Comparison of ENCODE assay signal across 24 cellular contexts in the genomic region with DNA sequence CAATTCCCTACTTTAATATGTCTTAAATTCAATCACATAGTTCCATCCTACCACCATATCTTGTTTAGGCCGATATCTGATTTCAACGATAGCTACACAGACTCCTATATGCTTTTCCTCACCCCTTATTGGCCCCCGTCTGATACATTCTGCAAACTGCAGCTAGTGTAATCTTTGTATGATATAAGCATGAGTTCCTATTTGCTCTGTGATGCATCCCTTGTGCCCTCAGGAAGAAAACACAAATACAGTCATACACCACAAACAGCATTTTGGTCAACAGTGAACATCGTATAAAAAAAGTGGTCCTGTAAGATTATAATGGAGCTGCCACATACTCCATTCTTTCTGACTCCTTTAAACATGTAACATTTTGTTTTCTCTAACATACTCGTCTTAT.
A peak's percentile ranks its signal among the peaks of the same experiment; 100 is the strongest.
DNase-seq lines count a peak whose midpoint lies in the region; ATAC-seq, FAIRE-seq and TF ChIP-seq lines count a peak whose summit lies in the region.
"Had no signal": no experiment of that assay in that cellular context is flagged by ENCODE, and none has a peak within 500 bp of the region (broad histone marks: within the 10 kb centered on the region; RNA-seq: fewer than 3 reads in every experiment).

No MANE protein-coding gene starts in this region.

- BruUV-seq in PC-3 (replicated peaks; lab: Mats Ljungman, UMichigan) = no TSS peak

- POLR2A ChIA-PET in PC-3 (lab: Charles Lee; ENCODE audit: unreplicated experiment) = interaction anchor here (0.7 kb wide), 1 partner anchor 378 kb away, joined by 4 read pairs; no protein-coding TSS in a partner anchor

- H2AFZ ChIP-seq in PC-3 (ENCODE audit: low read length) = no peak overlapping the region

- peak overlapping the region; percentile 7 for H3K4me2 ChIP-seq in PC-3 (ENCODE audit: low read length)
- H3K4me2 ChIP-seq: BLaER1 had no signal

- no peaks in the 10 kb centered on the region for H4K20me1 ChIP-seq in PC-3 (ENCODE audit: low read length)
- H4K20me1 ChIP-seq: BLaER1 had no signal

- no peak overlapping the region for H3K4me3 ChIP-seq in PC-3 (ENCODE audit: low read length)
- H3K4me3 ChIP-seq: BLaER1, GM12878 had no signal

- DNase-seq in HTR-8/SVneo (ENCODE audit: insufficient read length, low spot score) (no peak), PC-3 (peak; percentile 90), SK-N-DZ (ENCODE audit: low spot score) (peak; percentile 90)
- DNase-seq: 8988T; ACHN; BE2C; C1 segment of cervical spinal cord; CD4-positive, alpha-beta memory T cell; CD4-positive, CD25-positive, alpha-beta regulatory T cell; CD8-positive, alpha-beta memory T cell; COR-L47; DMS 273 treated with DMSO at 0.1 percent for 48 hours; DMS153; DMS79; DND-41; EL; GDM1 had no signal

- peak overlapping the region; percentile 43 for H3K27ac ChIP-seq in PC-3 (ENCODE audit: low read length)
- H3K27ac ChIP-seq: BLaER1 had no signal

- H3K4me1 ChIP-seq in PC-3 (ENCODE audit: insufficient read depth, low read length) = peaks cover 30% of the 10 kb centered on the region
- H3K4me1 ChIP-seq: BE2C, BLaER1 had no signal

- CTCF ChIA-PET in PC-3 (lab: Charles Lee) = interaction anchor here (0.7 to 1.0 kb wide), 2 partner anchors 199 to 315 kb away, joined by 3 to 5 read pairs; no protein-coding TSS in a partner anchor

- peak; percentile 36 for FAIRE-seq in HTR-8/SVneo (lab: Jason Lieb, UNC)
- FAIRE-seq: A204.1, GM12878, GM12892, GM18507 had no signal

- no peak overlapping the region for H3K9ac ChIP-seq in PC-3 (ENCODE audit: low read length)
- H3K9ac ChIP-seq: BLaER1 had no signal

- no peak; the same call in 1 of the 2 replicates for TF ChIP-seq CTCF in PC-3 (conservative IDR thresholded peaks at IDR 0.05; ENCODE audit: low read depth, low read length)

- no peaks in the 10 kb centered on the region for H3K27me3 ChIP-seq in PC-3 (ENCODE audit: low read length)
- H3K27me3 ChIP-seq: BE2C, BLaER1 had no signal

- no peaks in the 10 kb centered on the region for H3K9me2 ChIP-seq in PC-3 (replicated peaks; ENCODE audit: low read length)

- peak; percentile 99 for ATAC-seq in PC-3
- no peak for ATAC-seq in HG02571 (IDR thresholded peaks at IDR 0.05; ENCODE audit: unreplicated experiment)
- no peak for ATAC-seq in HG03280 (IDR thresholded peaks at IDR 0.05; ENCODE audit: unreplicated experiment)
- ATAC-seq: GM12878 had no signal

- H3K36me3 ChIP-seq in PC-3 (ENCODE audit: low read depth, low read length) = peaks cover 2% of the 10 kb centered on the region; the same call in 1 of the 2 replicates
- H3K36me3 ChIP-seq: BE2C, BLaER1 had no signal

- no peaks in the 10 kb centered on the region for H3K79me2 ChIP-seq in PC-3 (ENCODE audit: low read length)

- H3K9me3 ChIP-seq in PC-3 (ENCODE audit: low read length) = no peaks in the 10 kb centered on the region
- H3K9me3 ChIP-seq: BE2C, BLaER1 had no signal

- intact Hi-C loops in PC-3 (cut with micrococcal nuclease) = loop anchor here (2.0 to 10.0 kb wide), 2 partner anchors 251 to 315 kb away; no protein-coding TSS in a partner anchor

- no peaks in the 10 kb centered on the region for H3F3A ChIP-seq in PC-3 (ENCODE audit: low read length, unreplicated experiment)
